Comparison of ENCODE assay signal across 12 cellular contexts in the genomic region with DNA sequence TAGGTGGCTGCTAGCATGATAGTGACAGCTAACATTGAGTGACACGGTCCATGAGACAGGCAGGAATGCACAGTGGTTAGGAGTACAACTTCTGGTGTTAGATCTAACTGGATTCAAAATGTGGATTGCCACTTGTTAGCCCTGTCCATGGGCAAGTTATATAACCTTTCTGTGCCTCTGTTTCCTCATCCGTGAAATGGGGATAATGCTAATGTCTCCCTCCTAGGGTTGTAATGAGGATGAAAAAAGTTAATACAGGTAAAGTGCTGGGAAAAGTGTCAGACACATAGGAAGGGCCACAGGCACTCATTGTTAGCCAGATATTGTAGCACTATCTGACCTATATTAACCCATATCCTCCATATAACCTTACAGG. TPM values are rescaled to one million over a fixed set of nuclear protein-coding genes. Genes with fewer than 3 reads are reported as not detected.
A peak's percentile ranks its signal among the peaks of the same experiment; 100 is the strongest.
DNase-seq lines count a peak whose midpoint lies in the region; ATAC-seq, FAIRE-seq and TF ChIP-seq lines count a peak whose summit lies in the region.
"Had no signal": no experiment of that assay in that cellular context is flagged by ENCODE, and none has a peak within 500 bp of the region (broad histone marks: within the 10 kb centered on the region; RNA-seq: fewer than 3 reads in every experiment).

No MANE protein-coding gene starts in this region.

- ATAC-seq in activated T-cell treated with anti-CD3 and anti-CD28 coated beads, Interleukin-2, amount 50 U/mL, for 72 hours (replicated peaks in 1 of 2), result no peak
- no peak for ATAC-seq in HG03039 (IDR thresholded peaks at IDR 0.05; ENCODE audit: unreplicated experiment)

- no peaks in the 10 kb centered on the region for H3K27me3 ChIP-seq in ascending aorta
- H3K27me3 ChIP-seq in keratinocyte (ENCODE audit: control insufficient read depth, extremely low read depth, insufficient read depth, low read length), result no peaks in the 10 kb centered on the region
- no peaks in the 10 kb centered on the region for H3K27me3 ChIP-seq in tibial artery

- no peaks in the 10 kb centered on the region for H3K9me3 ChIP-seq in ascending aorta
- H3K9me3 ChIP-seq in keratinocyte (ENCODE audit: control insufficient read depth, low read depth, low read length), result no peaks in the 10 kb centered on the region
- H3K9me3 ChIP-seq in tibial artery, result no peaks in the 10 kb centered on the region

- H3K4me1 ChIP-seq in ascending aorta (peaks cover 11 to 25% of the 10 kb centered on the region in 2 donors), keratinocyte (ENCODE audit: control insufficient read depth, extremely low read depth, insufficient read depth, low read length) (peaks cover 35% of the 10 kb centered on the region), tibial artery (peaks cover 0 to 37% (median 20%) of the 10 kb centered on the region in 4 donors)

- H3K9me3 Mint-ChIP-seq in activated T-cell treated with anti-CD3 and anti-CD28 coated beads, Interleukin-2, amount 50 U/mL, for 72 hours, result no peaks in the 10 kb centered on the region

- peak overlapping the region; percentile 17 for H3K9ac ChIP-seq in keratinocyte (ENCODE audit: control insufficient read depth, extremely low read depth, insufficient read depth, low read length)

- no peak for TF ChIP-seq CTCF in ascending aorta (IDR thresholded peaks at IDR 0.05)
- no peak for TF ChIP-seq CTCF in keratinocyte (optimal IDR thresholded peaks at IDR 0.05 in 1 of 3, IDR thresholded peaks at IDR 0.05 in 1 of 3, conservative IDR thresholded peaks at IDR 0.05 in 1 of 3; ENCODE audit: extremely low read depth in 1 of 3, insufficient read depth in 2 of 3, low read length in 3 of 3)
- TF ChIP-seq CTCF in tibial artery (IDR thresholded peaks at IDR 0.05), result no peak

- no peak for DNase-seq in activated T-cell treated with anti-CD3 and anti-CD28 coated beads, Interleukin-2, amount 50 U/mL, for 72 hours
- DNase-seq in activated T-cell treated with anti-CD3 and anti-CD28 coated beads, Interleukin-2, amount 50 U/mL, for 48 hours, result no peak
- DNase-seq in ascending aorta (ENCODE audit: low spot score in 2 of 2) (no peak), keratinocyte (ENCODE audit: low read depth, low spot score) (no peak), tibial artery (no peak), NCI-H524 treated with DMSO at 0.1 percent for 48 hours (lab: John Stamatoyannopoulos, UW) (no peak)
- no peak for DNase-seq in stimulated activated CD4-positive, alpha-beta T cell treated with anti-CD3 and anti-CD28 coated beads, Interleukin-15, amount 100 ng/mL, for 24 hours
- DNase-seq: ACHN; activated naive CD4-positive, alpha-beta T cell treated with anti-CD3 and anti-CD28 coated beads, Interleukin-2, amount 50 U/mL, for 16 hours; NCI-H146 had no signal

- H2AFZ ChIP-seq in keratinocyte (ENCODE audit: control insufficient read depth, low read length), result no peak overlapping the region

- peaks cover 21% of the 10 kb centered on the region in 2 donors for H3K36me3 Mint-ChIP-seq in activated T-cell treated with anti-CD3 and anti-CD28 coated beads, Interleukin-2, amount 50 U/mL, for 72 hours (ENCODE audit: insufficient read depth in 2 of 2)

- H3K36me3 ChIP-seq in ascending aorta (peaks cover 51 to 66% of the 10 kb centered on the region in 2 donors), keratinocyte (ENCODE audit: control insufficient read depth in 2 of 2, extremely low read depth in 1 of 2, insufficient read depth in 2 of 2, low read length in 2 of 2) (peaks cover 20 to 39% of the 10 kb centered on the region in 2 experiments), tibial artery (peaks cover 38 to 72% (median 57%) of the 10 kb centered on the region in 3 donors)

- H3K4me3 Mint-ChIP-seq in activated T-cell treated with anti-CD3 and anti-CD28 coated beads, Interleukin-2, amount 50 U/mL, for 72 hours, result no peak overlapping the region

- dilution Hi-C loops in keratinocyte (cut with MboI; ENCODE audit: extremely low pct_ligation_motif_present, low sequenced_read_pairs), result no loop called here

- peak overlapping the region; percentile 34 for H3K27ac Mint-ChIP-seq in activated T-cell treated with anti-CD3 and anti-CD28 coated beads, Interleukin-2, amount 50 U/mL, for 72 hours

- peaks cover 6% of the 10 kb centered on the region for H3K4me1 Mint-ChIP-seq in activated T-cell treated with anti-CD3 and anti-CD28 coated beads, Interleukin-2, amount 50 U/mL, for 72 hours (ENCODE audit: low read depth)

- peaks cover 2% of the 10 kb centered on the region for H3K79me2 ChIP-seq in keratinocyte (ENCODE audit: control insufficient read depth, insufficient read depth, low read length)

- peak overlapping the region; percentile 49 for H3K4me2 ChIP-seq in keratinocyte (ENCODE audit: control insufficient read depth, extremely low read depth, insufficient read depth, low read depth, low read length)

- FAIRE-seq in keratinocyte (lab: Jason Lieb, UNC), result peak; percentile 56

- peaks cover 3% of the 10 kb centered on the region for H3K9me1 ChIP-seq in keratinocyte (ENCODE audit: control insufficient read depth, extremely low read depth, insufficient read depth, low read length)

- H3K4me3 ChIP-seq in ascending aorta (peak overlapping the region in 1 of 2 donors; percentile 42), keratinocyte (ENCODE audit: control insufficient read depth in 2 of 3, extremely low read depth in 1 of 3, insufficient read depth in 2 of 3, low read depth in 1 of 3, low read length in 3 of 3) (no peak overlapping the region), tibial artery (no peak overlapping the region)

- H3K27me3 Mint-ChIP-seq in activated T-cell treated with anti-CD3 and anti-CD28 coated beads, Interleukin-2, amount 50 U/mL, for 72 hours (ENCODE audit: low read depth), result no peaks in the 10 kb centered on the region

- no peaks in the 10 kb centered on the region for H4K20me1 ChIP-seq in keratinocyte (ENCODE audit: control insufficient read depth, extremely low read depth, insufficient read depth, low read length)

- intact Hi-C loops in ascending aorta (cut with DNase I), result loop anchor here (5.0 kb wide), 2 partner anchors 43 to 58 kb away; no protein-coding TSS in a partner anchor
- intact Hi-C loops in tibial artery (cut with DNase I; ENCODE audit: low total_unique reads), result loop anchor here (5.0 kb wide), 1 partner anchor 58 kb away; no protein-coding TSS in a partner anchor

- H3K27ac ChIP-seq in ascending aorta (peak overlapping the region; percentile 71 to 75), keratinocyte (ENCODE audit: control insufficient read depth, insufficient read depth, low read length) (peak overlapping the region; percentile 59), tibial artery (peak overlapping the region; percentile 55 to 63)

RNA-seq across cellular contexts. Expression of gene TACR2, which starts 41.8 kb away (rescaled TPM):
- total RNA-seq in activated T-cell treated with anti-CD3 and anti-CD28 coated beads, Interleukin-2, amount 50 U/mL, for 72 hours, result not detected
- total RNA-seq in ascending aorta, result not detected
- 0.05 to 0.11 TPM (median 0.07 TPM) in 3 replicates for polyA plus RNA-seq in keratinocyte
- polyA plus RNA-seq in keratinocyte (2011; ENCODE audit: low read depth), result not detected
- 0.06 TPM in 1 of 2 replicates, not detected in the other for polyA plus RNA-seq in keratinocyte (2011; cell fraction: cytosol; rRNA removed)
- polyA plus RNA-seq in keratinocyte (2011; cell fraction: nucleus; rRNA removed), result not detected in 2 replicates
- polyA plus RNA-seq in keratinocyte (2012; ENCODE audit: low replicate concordance), result 0.16 and 0.65 TPM in 2 replicates
- not detected in 3 replicates for polyA minus RNA-seq in keratinocyte
- polyA minus RNA-seq in keratinocyte (2011; cell fraction: cytosol; rRNA and poly(A)+ RNA removed), result not detected
- not detected in 2 replicates for polyA minus RNA-seq in keratinocyte (2011; cell fraction: nucleus; rRNA and poly(A)+ RNA removed)
- total RNA-seq: activated CD8-positive, alpha-beta memory T cell treated with anti-CD3 and anti-CD28 coated beads for 36 hours had no signal
